ENCODE assay signal across 24 cellular contexts in the genomic region with DNA sequence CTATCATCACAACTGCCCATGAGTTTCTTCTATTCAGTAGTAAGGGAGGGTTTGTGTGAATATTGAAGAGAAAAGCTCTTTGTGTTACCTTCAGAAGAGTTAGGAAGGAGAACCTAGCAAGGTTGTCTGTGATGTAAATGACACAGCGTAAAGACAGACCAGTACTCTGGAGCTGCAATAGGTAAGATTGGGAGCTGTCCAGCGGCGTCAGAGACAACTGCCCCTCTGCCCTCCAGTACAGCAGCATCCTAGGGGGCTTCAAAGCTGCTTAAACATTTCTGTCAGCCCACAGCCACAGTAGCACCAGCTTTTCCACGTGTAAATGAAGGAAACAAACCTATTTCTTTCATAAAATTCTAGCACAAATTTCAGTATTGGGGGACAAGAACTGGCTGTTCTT. TPM values are rescaled to one million over a fixed set of nuclear protein-coding genes. Genes with fewer than 3 reads are reported as not detected.
DNase-seq lines count a peak whose midpoint lies in the region; ATAC-seq, FAIRE-seq and TF ChIP-seq lines count a peak whose summit lies in the region.
"Had no signal": no experiment of that assay in that cellular context is flagged by ENCODE, and none has a peak within 500 bp of the region (broad histone marks: within the 10 kb centered on the region; RNA-seq: fewer than 3 reads in every experiment).

No MANE protein-coding gene starts in this region.

- CTCF ChIA-PET in HEK293 (lab: Yijun Ruan, JAX) (interaction anchor here (0.6 kb wide), 1 partner anchor 227 kb away, joined by 3 read pairs; no protein-coding TSS in a partner anchor), WTC11 (lab: Charles Lee) (interaction anchor here (0.8 kb wide), 1 partner anchor 515 kb away, joined by 3 read pairs; no protein-coding TSS in a partner anchor)

- no peaks in the 10 kb centered on the region for H3K36me3 ChIP-seq in HEK293 (ENCODE audit: control insufficient read depth in 2 of 2, insufficient read depth in 1 of 2, low read length in 2 of 2)
- H3K36me3 ChIP-seq: BLaER1 had no signal

- H3K4me3 ChIP-seq in HEK293 (ENCODE audit: low read depth, low read length), result no peak overlapping the region
- H3K4me3 ChIP-seq: BLaER1, SK-N-MC had no signal

- TF ChIP-seq CTCF in HEK293 (tag by site-specific recombination; IDR thresholded peaks at IDR 0.05), result no peak
- no peak for TF ChIP-seq CTCF in WTC11 (IDR thresholded peaks at IDR 0.05)
- TF ChIP-seq CTCF in D721Med (IDR thresholded peaks at IDR 0.05; ENCODE audit: insufficient read depth, missing control alignments), result no peak

- no peaks in the 10 kb centered on the region for H3K9me3 Mint-ChIP-seq in WTC11
- H3K9me3 Mint-ChIP-seq: CD4-positive, alpha-beta T cell; H9 had no signal

- peaks cover 16% of the 10 kb centered on the region for H3K4me1 Mint-ChIP-seq in WTC11

- no peak overlapping the region for H3K4me3 Mint-ChIP-seq in WTC11
- H3K4me3 Mint-ChIP-seq: CD4-positive, alpha-beta T cell; H9 had no signal

- H3K4me1 ChIP-seq in HEK293 (ENCODE audit: control insufficient read depth, insufficient read depth, low read length), result no peaks in the 10 kb centered on the region

- peak; percentile 86 for ATAC-seq in WTC11
- ATAC-seq in GM21447 (IDR thresholded peaks at IDR 0.05; ENCODE audit: unreplicated experiment), result no peak
- ATAC-seq: PC-3 had no signal

- no peaks in the 10 kb centered on the region for H3K9me3 ChIP-seq in HEK293 (ENCODE audit: control insufficient read depth, insufficient read depth, low read depth, low read length)
- H3K9me3 ChIP-seq: BLaER1 had no signal

- FAIRE-seq in D721Med (lab: Jason Lieb, UNC), result no peak
- FAIRE-seq: G401.6, GM18507 had no signal

- no peaks in the 10 kb centered on the region for H3K36me3 Mint-ChIP-seq in WTC11

- POLR2A ChIA-PET in HEK293 (lab: Yijun Ruan, JAX), result no interaction called here
- POLR2A ChIA-PET in WTC11 (lab: Charles Lee), result no interaction called here

- H3K27ac ChIP-seq in HEK293 (ENCODE audit: extremely low read depth, low read depth, low read length), result no peak overlapping the region
- H3K27ac ChIP-seq: BLaER1, SK-N-MC had no signal

- DNase-seq in WTC11 (ENCODE audit: low spot score) (peak; percentile 21), islet precursor cell (peak; percentile 59), D721Med (ENCODE audit: insufficient read length, low spot score) (no peak), NCI-H1694 treated with DMSO at 0.1 percent for 48 hours (lab: John Stamatoyannopoulos, UW) (no peak), DMS153 treated with DMSO at 0.1 percent for 48 hours (lab: John Stamatoyannopoulos, UW; ENCODE audit: unreplicated experiment) (no peak)
- DNase-seq: CD4-positive, alpha-beta T cell; COR-L47; H9; IMR-90; NCI-H1105 treated with DMSO at 0.1 percent for 48 hours; NCI-H2081; NCI-H2171 treated with DMSO at 0.1 percent for 48 hours; NCI-H446 treated with DMSO at 0.1 percent for 48 hours; NCI-H526 treated with DMSO at 0.1 percent for 48 hours; PC-3; RPMI8226; SHP77 treated with DMSO at 0.1 percent for 48 hours had no signal

- H3K27ac Mint-ChIP-seq in WTC11, result no peak overlapping the region
- H3K27ac Mint-ChIP-seq: CD4-positive, alpha-beta T cell; H9 had no signal

- no peaks in the 10 kb centered on the region for H3K27me3 Mint-ChIP-seq in WTC11 (ENCODE audit: low read depth)

TF ChIP-seq in HEK293, 187 proteins besides CTCF, POLR2A, EP300 and RAD21:
- TF ChIP-seq, protein P1, sequence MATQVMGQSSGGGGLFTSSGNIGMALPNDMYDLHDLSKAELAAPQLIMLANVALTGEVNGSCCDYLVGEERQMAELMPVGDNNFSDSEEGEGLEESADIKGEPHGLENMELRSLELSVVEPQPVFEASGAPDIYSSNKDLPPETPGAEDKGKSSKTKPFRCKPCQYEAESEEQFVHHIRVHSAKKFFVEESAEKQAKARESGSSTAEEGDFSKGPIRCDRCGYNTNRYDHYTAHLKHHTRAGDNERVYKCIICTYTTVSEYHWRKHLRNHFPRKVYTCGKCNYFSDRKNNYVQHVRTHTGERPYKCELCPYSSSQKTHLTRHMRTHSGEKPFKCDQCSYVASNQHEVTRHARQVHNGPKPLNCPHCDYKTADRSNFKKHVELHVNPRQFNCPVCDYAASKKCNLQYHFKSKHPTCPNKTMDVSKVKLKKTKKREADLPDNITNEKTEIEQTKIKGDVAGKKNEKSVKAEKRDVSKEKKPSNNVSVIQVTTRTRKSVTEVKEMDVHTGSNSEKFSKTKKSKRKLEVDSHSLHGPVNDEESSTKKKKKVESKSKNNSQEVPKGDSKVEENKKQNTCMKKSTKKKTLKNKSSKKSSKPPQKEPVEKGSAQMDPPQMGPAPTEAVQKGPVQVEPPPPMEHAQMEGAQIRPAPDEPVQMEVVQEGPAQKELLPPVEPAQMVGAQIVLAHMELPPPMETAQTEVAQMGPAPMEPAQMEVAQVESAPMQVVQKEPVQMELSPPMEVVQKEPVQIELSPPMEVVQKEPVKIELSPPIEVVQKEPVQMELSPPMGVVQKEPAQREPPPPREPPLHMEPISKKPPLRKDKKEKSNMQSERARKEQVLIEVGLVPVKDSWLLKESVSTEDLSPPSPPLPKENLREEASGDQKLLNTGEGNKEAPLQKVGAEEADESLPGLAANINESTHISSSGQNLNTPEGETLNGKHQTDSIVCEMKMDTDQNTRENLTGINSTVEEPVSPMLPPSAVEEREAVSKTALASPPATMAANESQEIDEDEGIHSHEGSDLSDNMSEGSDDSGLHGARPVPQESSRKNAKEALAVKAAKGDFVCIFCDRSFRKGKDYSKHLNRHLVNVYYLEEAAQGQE (tag by site-specific recombination; IDR thresholded peaks at IDR 0.05), result 0 out of 2 replicates have a peak, but pooled peaks have one; percentile 31
- TF ChIP-seq, protein P2, sequence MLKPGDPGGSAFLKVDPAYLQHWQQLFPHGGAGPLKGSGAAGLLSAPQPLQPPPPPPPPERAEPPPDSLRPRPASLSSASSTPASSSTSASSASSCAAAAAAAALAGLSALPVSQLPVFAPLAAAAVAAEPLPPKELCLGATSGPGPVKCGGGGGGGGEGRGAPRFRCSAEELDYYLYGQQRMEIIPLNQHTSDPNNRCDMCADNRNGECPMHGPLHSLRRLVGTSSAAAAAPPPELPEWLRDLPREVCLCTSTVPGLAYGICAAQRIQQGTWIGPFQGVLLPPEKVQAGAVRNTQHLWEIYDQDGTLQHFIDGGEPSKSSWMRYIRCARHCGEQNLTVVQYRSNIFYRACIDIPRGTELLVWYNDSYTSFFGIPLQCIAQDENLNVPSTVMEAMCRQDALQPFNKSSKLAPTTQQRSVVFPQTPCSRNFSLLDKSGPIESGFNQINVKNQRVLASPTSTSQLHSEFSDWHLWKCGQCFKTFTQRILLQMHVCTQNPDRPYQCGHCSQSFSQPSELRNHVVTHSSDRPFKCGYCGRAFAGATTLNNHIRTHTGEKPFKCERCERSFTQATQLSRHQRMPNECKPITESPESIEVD (tag by site-specific recombination; IDR thresholded peaks at IDR 0.05), result no peak

TF ChIP-seq in WTC11, 78 proteins besides CTCF, POLR2A, EP300 and RAD21 (continues in another document):
- TF ChIP-seq, protein P3, sequence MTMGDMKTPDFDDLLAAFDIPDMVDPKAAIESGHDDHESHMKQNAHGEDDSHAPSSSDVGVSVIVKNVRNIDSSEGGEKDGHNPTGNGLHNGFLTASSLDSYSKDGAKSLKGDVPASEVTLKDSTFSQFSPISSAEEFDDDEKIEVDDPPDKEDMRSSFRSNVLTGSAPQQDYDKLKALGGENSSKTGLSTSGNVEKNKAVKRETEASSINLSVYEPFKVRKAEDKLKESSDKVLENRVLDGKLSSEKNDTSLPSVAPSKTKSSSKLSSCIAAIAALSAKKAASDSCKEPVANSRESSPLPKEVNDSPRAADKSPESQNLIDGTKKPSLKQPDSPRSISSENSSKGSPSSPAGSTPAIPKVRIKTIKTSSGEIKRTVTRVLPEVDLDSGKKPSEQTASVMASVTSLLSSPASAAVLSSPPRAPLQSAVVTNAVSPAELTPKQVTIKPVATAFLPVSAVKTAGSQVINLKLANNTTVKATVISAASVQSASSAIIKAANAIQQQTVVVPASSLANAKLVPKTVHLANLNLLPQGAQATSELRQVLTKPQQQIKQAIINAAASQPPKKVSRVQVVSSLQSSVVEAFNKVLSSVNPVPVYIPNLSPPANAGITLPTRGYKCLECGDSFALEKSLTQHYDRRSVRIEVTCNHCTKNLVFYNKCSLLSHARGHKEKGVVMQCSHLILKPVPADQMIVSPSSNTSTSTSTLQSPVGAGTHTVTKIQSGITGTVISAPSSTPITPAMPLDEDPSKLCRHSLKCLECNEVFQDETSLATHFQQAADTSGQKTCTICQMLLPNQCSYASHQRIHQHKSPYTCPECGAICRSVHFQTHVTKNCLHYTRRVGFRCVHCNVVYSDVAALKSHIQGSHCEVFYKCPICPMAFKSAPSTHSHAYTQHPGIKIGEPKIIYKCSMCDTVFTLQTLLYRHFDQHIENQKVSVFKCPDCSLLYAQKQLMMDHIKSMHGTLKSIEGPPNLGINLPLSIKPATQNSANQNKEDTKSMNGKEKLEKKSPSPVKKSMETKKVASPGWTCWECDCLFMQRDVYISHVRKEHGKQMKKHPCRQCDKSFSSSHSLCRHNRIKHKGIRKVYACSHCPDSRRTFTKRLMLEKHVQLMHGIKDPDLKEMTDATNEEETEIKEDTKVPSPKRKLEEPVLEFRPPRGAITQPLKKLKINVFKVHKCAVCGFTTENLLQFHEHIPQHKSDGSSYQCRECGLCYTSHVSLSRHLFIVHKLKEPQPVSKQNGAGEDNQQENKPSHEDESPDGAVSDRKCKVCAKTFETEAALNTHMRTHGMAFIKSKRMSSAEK (CRISPR knock-in tag; IDR thresholded peaks at IDR 0.05; ENCODE audit: borderline replicate concordance), result no peak
- TF ChIP-seq, protein P4, sequence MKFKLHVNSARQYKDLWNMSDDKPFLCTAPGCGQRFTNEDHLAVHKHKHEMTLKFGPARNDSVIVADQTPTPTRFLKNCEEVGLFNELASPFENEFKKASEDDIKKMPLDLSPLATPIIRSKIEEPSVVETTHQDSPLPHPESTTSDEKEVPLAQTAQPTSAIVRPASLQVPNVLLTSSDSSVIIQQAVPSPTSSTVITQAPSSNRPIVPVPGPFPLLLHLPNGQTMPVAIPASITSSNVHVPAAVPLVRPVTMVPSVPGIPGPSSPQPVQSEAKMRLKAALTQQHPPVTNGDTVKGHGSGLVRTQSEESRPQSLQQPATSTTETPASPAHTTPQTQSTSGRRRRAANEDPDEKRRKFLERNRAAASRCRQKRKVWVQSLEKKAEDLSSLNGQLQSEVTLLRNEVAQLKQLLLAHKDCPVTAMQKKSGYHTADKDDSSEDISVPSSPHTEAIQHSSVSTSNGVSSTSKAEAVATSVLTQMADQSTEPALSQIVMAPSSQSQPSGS (CRISPR knock-in tag; IDR thresholded peaks at IDR 0.05; ENCODE audit: borderline replicate concordance, low read depth), result no peak
- TF ChIP-seq, protein P5, sequence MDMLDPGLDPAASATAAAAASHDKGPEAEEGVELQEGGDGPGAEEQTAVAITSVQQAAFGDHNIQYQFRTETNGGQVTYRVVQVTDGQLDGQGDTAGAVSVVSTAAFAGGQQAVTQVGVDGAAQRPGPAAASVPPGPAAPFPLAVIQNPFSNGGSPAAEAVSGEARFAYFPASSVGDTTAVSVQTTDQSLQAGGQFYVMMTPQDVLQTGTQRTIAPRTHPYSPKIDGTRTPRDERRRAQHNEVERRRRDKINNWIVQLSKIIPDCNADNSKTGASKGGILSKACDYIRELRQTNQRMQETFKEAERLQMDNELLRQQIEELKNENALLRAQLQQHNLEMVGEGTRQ (CRISPR knock-in tag; IDR thresholded peaks at IDR 0.05), result no peak
- no peak for TF ChIP-seq HMGA2 (CRISPR knock-in tag; IDR thresholded peaks at IDR 0.05)

RNA-seq across cellular contexts. Expression of a gene that starts 34.5 kb away (rescaled TPM):
- total RNA-seq in WTC11 (2021), result not detected in 3 replicates
- total RNA-seq: CD4-positive, alpha-beta T cell; H9; HT1080; IMR-90; PC-3 had no signal

Comparison
In these comparisons a context has a peak if more than half of its experiments do, and no peak if none do; other contexts are left out.
1. DNase-seq: peak in WTC11 (single experiment) and islet precursor cell (single experiment); none in D721Med (single experiment), NCI-H1694 treated with DMSO at 0.1 percent for 48 hours (single experiment) and DMS153 treated with DMSO at 0.1 percent for 48 hours (single experiment).